Comparison of ENCODE assay signal across 11 cellular contexts in genomic region chr3:13021934-13022265, GRCh38. TPM values are rescaled to one million over a fixed set of nuclear protein-coding genes. Genes with fewer than 3 reads are reported as not detected.
DNase-seq lines count a peak whose midpoint lies in the region; ATAC-seq and TF ChIP-seq lines count a peak whose summit lies in the region.
"Had no signal": no experiment of that assay in that cellular context is flagged by ENCODE, and none has a peak within 500 bp of the region (broad histone marks: within the 10 kb centered on the region; RNA-seq: fewer than 3 reads in every experiment).

No MANE protein-coding gene starts in this region.

- DNase-seq in Calu3 (no peak), PC-9 (no peak), sigmoid colon (no peak), H4 (ENCODE audit: low spot score) (no peak), COR-L47 (lab: John Stamatoyannopoulos, UW) (no peak), amniotic stem cell (lab: John Stamatoyannopoulos, UW) (no peak)
- DNase-seq: MV-4-11; stimulated activated CD4-positive, alpha-beta T cell treated with anti-CD3 and anti-CD28 coated beads, Interleukin-15, amount 100 ng/mL, for 24 hours had no signal

- H3K4me1 ChIP-seq in PC-9 (replicated peaks; ENCODE audit: insufficient read depth) (peaks cover 62% of the 10 kb centered on the region), sigmoid colon (peaks cover 0 to 45% (median 30%) of the 10 kb centered on the region in 4 donors)

- TF ChIP-seq CTCF in Calu3 (IDR thresholded peaks at IDR 0.05; ENCODE audit: unreplicated experiment), result no peak
- no peak for TF ChIP-seq CTCF in PC-9 (conservative IDR thresholded peaks at IDR 0.05)
- no peak for TF ChIP-seq CTCF in sigmoid colon (IDR thresholded peaks at IDR 0.05)

- peaks cover 11% of the 10 kb centered on the region for H3K36me3 Mint-ChIP-seq in Calu3 (ENCODE audit: insufficient read depth, unreplicated experiment)

- H2AFZ ChIP-seq in PC-9, result no peak overlapping the region

- CTCF ChIA-PET in Calu3 (lab: Charles Lee), result no interaction called here
- CTCF ChIA-PET in PC-9 (lab: Charles Lee), result interaction anchor here (0.6 to 1.0 kb wide), 5 partner anchors 22 to 551 kb away, joined by 3 to 5 read pairs (median 3); no protein-coding TSS in a partner anchor

- peak overlapping the region; percentile 10 for H3K27ac Mint-ChIP-seq in Calu3 (ENCODE audit: unreplicated experiment)

- H3K4me1 Mint-ChIP-seq in Calu3 (ENCODE audit: low read depth, unreplicated experiment), result peaks cover 55% of the 10 kb centered on the region

- no peaks in the 10 kb centered on the region for H3K27me3 ChIP-seq in PC-9 (ENCODE audit: insufficient read depth, low read depth)
- H3K27me3 ChIP-seq in sigmoid colon, result no peaks in the 10 kb centered on the region

- peaks cover 28% of the 10 kb centered on the region for H3K79me2 ChIP-seq in PC-9 (ENCODE audit: low read depth)

- WGBS in sigmoid colon, 2 donors, result 25 to 58% methylated on average over 10 of the region's 10 CpGs

- H3K27ac ChIP-seq in PC-9 (peak overlapping the region; percentile 87), sigmoid colon (peak overlapping the region in 3 of 4 donors; percentile 42 to 60 (median 50))
- H3K27ac ChIP-seq: epithelial cell of prostate had no signal

- H3K9me2 ChIP-seq in PC-9 (ENCODE audit: insufficient read depth), result no peaks in the 10 kb centered on the region

- no TSS peak for BruUV-seq in Calu3 (replicated peaks; lab: Mats Ljungman, UMichigan)
- TSS peak; percentile 33 for BruUV-seq in PC-9 (replicated peaks; lab: Mats Ljungman, UMichigan)

- H3K36me3 ChIP-seq in PC-9 (ENCODE audit: low read depth) (no peaks in the 10 kb centered on the region), sigmoid colon (no peaks in the 10 kb centered on the region)

- peak; percentile 6 for ATAC-seq in esophagus mucosa
- no peak for ATAC-seq in HG03565 (IDR thresholded peaks at IDR 0.05; ENCODE audit: unreplicated experiment)

- H3K4me3 Mint-ChIP-seq in Calu3 (ENCODE audit: low read depth, unreplicated experiment), result peak overlapping the region; percentile 57

- peak overlapping the region; percentile 78 for H3K4me2 ChIP-seq in PC-9

- POLR2A ChIA-PET in PC-9 (lab: Charles Lee; ENCODE audit: unreplicated experiment), result interaction anchor here (0.5 to 1.4 kb wide), 5 partner anchors 10 to 1250 kb away, joined by 5 to 16 read pairs (median 7); no protein-coding TSS in a partner anchor

- no peaks in the 10 kb centered on the region for H3K9me3 ChIP-seq in PC-9 (ENCODE audit: insufficient read depth, low read depth)
- H3K9me3 ChIP-seq in sigmoid colon, result no peaks in the 10 kb centered on the region

- H3K4me3 ChIP-seq in PC-9 (peak overlapping the region; percentile 61), sigmoid colon (peak overlapping the region in 2 of 4 donors; percentile 4 to 17)

- H3F3A ChIP-seq in PC-9 (ENCODE audit: insufficient read depth, low read depth), result peaks cover 32% of the 10 kb centered on the region

- H3K9me3 Mint-ChIP-seq in Calu3 (ENCODE audit: low read depth, unreplicated experiment), result peaks cover 6% of the 10 kb centered on the region

- H3K27me3 Mint-ChIP-seq in Calu3 (ENCODE audit: unreplicated experiment), result peaks cover 12% of the 10 kb centered on the region

- intact Hi-C loops in Calu3 (cut with micrococcal nuclease; ENCODE audit: unreplicated experiment), result no loop called here
- intact Hi-C loops in PC-9 (cut with micrococcal nuclease; ENCODE audit: unreplicated experiment), result loop anchor here (1.0 to 2.0 kb wide), 2 partner anchors 23 to 41 kb away; no protein-coding TSS in a partner anchor
- intact Hi-C loops in sigmoid colon (cut with DNase I), result no loop called here

- TF ChIP-seq POLR2A in sigmoid colon (IDR thresholded peaks at IDR 0.05), result no peak

- TF ChIP-seq EP300 in sigmoid colon (IDR thresholded peaks at IDR 0.05), result no peak

- H4K20me1 ChIP-seq in PC-9 (ENCODE audit: insufficient read depth), result no peaks in the 10 kb centered on the region

RNA-seq across cellular contexts. Expression of gene IQSEC1, which starts 51.3 kb away (rescaled TPM):
- total RNA-seq in Calu3 (2022) (13.3 and 13.6 TPM in 2 replicates), PC-9 (2021) (30.1 and 30.7 TPM in 2 replicates), esophagus mucosa (9.4 TPM), sigmoid colon (10 to 100 TPM; 23.9 to 39.1 (median 26.2) TPM)
- 10 to 100 TPM in 1 of 3 donors, 1 to 10 TPM in 2; 2.5 to 20.7 (median 4.2) TPM for polyA plus RNA-seq in sigmoid colon
- 4.6 and 5.7 TPM in 2 replicates for total RNA-seq in H4 (2014; rRNA removed; shearing (Covaris generic))
